34 cellular contexts compared by ENCODE assay signal in the genomic region with DNA sequence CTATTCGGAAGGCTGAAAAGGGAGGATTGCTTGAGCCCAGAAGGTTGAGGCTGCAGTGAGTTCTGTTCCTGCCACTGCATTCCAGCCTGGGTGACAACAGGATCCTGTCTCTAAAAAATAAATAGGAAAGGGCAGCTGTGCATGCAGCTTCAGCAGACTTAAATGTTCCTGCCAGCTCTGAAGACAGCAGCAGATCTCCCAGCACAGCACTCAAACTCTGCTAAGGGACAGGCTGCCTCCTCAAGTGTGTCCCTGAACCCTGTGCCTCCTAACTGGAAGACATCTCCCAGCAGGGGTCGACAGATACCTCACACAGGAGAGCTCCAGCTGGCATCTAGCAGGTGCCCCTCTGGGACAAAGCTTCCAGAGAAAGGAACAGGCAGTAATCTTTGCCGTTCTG.
"Had no signal": no experiment of that assay in that cellular context is flagged by ENCODE, and none has a peak within 500 bp of the region (broad histone marks: within the 10 kb centered on the region; RNA-seq: fewer than 3 reads in every experiment).

No MANE protein-coding gene starts in this region.

- H3K4me3 ChIP-seq: adrenal gland, ascending aorta, body of pancreas, breast epithelium, cardiac muscle cell had no signal

- H3K27me3 ChIP-seq: adrenal gland, ascending aorta, body of pancreas, brain microvascular endothelial cell, breast epithelium, cardiac muscle cell had no signal

- H3K27ac ChIP-seq: adrenal gland, ascending aorta, body of pancreas, brain microvascular endothelial cell, breast epithelium, cardiac muscle cell had no signal

- H3K36me3 ChIP-seq: adrenal gland, ascending aorta, brain microvascular endothelial cell, breast epithelium, cardiac muscle cell had no signal

- ATAC-seq: activated naive CD4-positive, alpha-beta T cell treated with anti-CD3 and anti-CD28 coated beads, Interleukin-2, amount 50 U/mL, for 72 hours; activated naive CD8-positive, alpha-beta T cell treated with anti-CD3 and anti-CD28 coated beads, Interleukin-2, amount 50 U/mL, for 24 hours; activated T-cell treated with anti-CD3 and anti-CD28 coated beads, Interleukin-2, amount 50 U/mL, for 4 hours; activated T-cell treated with anti-CD3 and anti-CD28 coated beads, Interleukin-2, amount 50 U/mL, for 72 hours; activated T-helper 17 cell treated with anti-CD3 and anti-CD28 coated beads, Interleukin-2, amount 50 U/mL, for 72 hours; body of pancreas had no signal

- H3K4me1 ChIP-seq: adrenal gland, body of pancreas, breast epithelium had no signal

- FAIRE-seq: astrocyte, bronchial epithelial cell had no signal

- DNase-seq: activated effector memory CD4-positive, alpha-beta T cell treated with anti-CD3 and anti-CD28 coated beads, Interleukin-2, amount 50 U/mL, for 16 hours; activated effector memory CD4-positive, alpha-beta T cell treated with Interleukin-2 at 50 U/mL for 16 hours; activated gamma-delta T cell; activated gamma-delta T cell treated with Interleukin-2 at 50 U/mL for 16 hours; activated naive CD4-positive, alpha-beta T cell; activated naive CD4-positive, alpha-beta T cell treated with anti-CD3 and anti-CD28 coated beads for 36 hours; activated naive CD4-positive, alpha-beta T cell treated with anti-CD3 and anti-CD28 coated beads, Interleukin-2, amount 10 ng/mL, durations not matched to agents 7 days and 5 days; activated naive CD4-positive, alpha-beta T cell treated with anti-CD3 and anti-CD28 coated beads, Interleukin-2, amount 50 U/mL, for 16 hours; activated naive CD4-positive, alpha-beta T cell treated with Interleukin-2 at 50 U/mL for 16 hours; activated naive CD8-positive, alpha-beta T cell treated with anti-CD3 and anti-CD28 coated beads for 36 hours; activated naive CD8-positive, alpha-beta T cell treated with anti-CD3 and anti-CD28 coated beads, Interleukin-2, amount 10 ng/mL, durations not matched to agents 7 days and 5 days; activated naive CD8-positive, alpha-beta T cell treated with anti-CD3 and anti-CD28 coated beads, Interleukin-2, amount 50 U/mL, for 24 hours; activated T-cell treated with anti-CD3 and anti-CD28 coated beads, Interleukin-2, amount 50 U/mL, for 1 hour; activated T-cell treated with anti-CD3 and anti-CD28 coated beads, Interleukin-2, amount 50 U/mL, for 24 hours; activated T-cell treated with anti-CD3 and anti-CD28 coated beads, Interleukin-2, amount 50 U/mL, for 4 hours; activated T-cell treated with anti-CD3 and anti-CD28 coated beads, Interleukin-2, amount 50 U/mL, for 48 hours; activated T-cell treated with anti-CD3 and anti-CD28 coated beads, Interleukin-2, amount 50 U/mL, for 72 hours; adrenal gland; amniotic stem cell; amygdala; anterior cingulate cortex; aorta; body of pancreas; brain microvascular endothelial cell; caudate nucleus; central memory CD4-positive, alpha-beta T cell; cerebellar nuclear complex had no signal

- H3K9me3 ChIP-seq: adrenal gland, body of pancreas had no signal
